13 cellular contexts compared by ENCODE assay signal in genomic region chr1:190320952-190321351, GRCh38.
A peak's percentile ranks its signal among the peaks of the same experiment; 100 is the strongest.
DNase-seq lines count a peak whose midpoint lies in the region; ATAC-seq, FAIRE-seq and TF ChIP-seq lines count a peak whose summit lies in the region.
"Had no signal": no experiment of that assay in that cellular context is flagged by ENCODE, and none has a peak within 500 bp of the region (broad histone marks: within the 10 kb centered on the region; RNA-seq: fewer than 3 reads in every experiment).

No MANE protein-coding gene starts in this region.

- H4K20me1 ChIP-seq in OCI-LY1 (ENCODE audit: insufficient read depth, low read length) = no peaks in the 10 kb centered on the region

- TF ChIP-seq CTCF in OCI-LY1 (IDR thresholded peaks at IDR 0.05; ENCODE audit: low read length) = 0 out of 2 replicates have a peak, but pooled peaks have one; percentile 7
- TF ChIP-seq CTCF in endothelial cell (IDR thresholded peaks at IDR 0.05; ENCODE audit: unreplicated experiment) = no peak

- ATAC-seq in GM21528 (IDR thresholded peaks at IDR 0.05; ENCODE audit: low FRiP score, unreplicated experiment) (no peak), HG02763 (IDR thresholded peaks at IDR 0.05; ENCODE audit: unreplicated experiment) (no peak)
- ATAC-seq: foreskin keratinocyte had no signal

- FAIRE-seq in small intestine (lab: Jason Lieb, UNC) (no peak), GM19239 (lab: Jason Lieb, UNC) (no peak)

- no peak overlapping the region for H3K9ac ChIP-seq in OCI-LY1 (ENCODE audit: low read length)
- H3K9ac ChIP-seq: parathyroid adenoma had no signal

- no peak overlapping the region for H3K27ac Mint-ChIP-seq in endothelial cell (ENCODE audit: unreplicated experiment)
- H3K27ac Mint-ChIP-seq: activated T-helper 2 cell treated with anti-CD3 and anti-CD28 coated beads, Interferon-gamma antibody, Interleukin-2, Interleukin-4, amounts not matched to agents 10 μg/mL and 5 μg/mL and 100 μg/mL, durations not matched to agents 14 hours and 24 hours and 36 hours had no signal

- no peak overlapping the region for H3K27ac ChIP-seq in OCI-LY1 (ENCODE audit: low read depth, low read length, poor library complexity, severe bottlenecking)
- H3K27ac ChIP-seq in small intestine (ENCODE audit: low read depth in 1 of 2, low read length in 1 of 2) = no peak overlapping the region
- H3K27ac ChIP-seq: foreskin keratinocyte, parathyroid adenoma had no signal

- no peaks in the 10 kb centered on the region for H3K4me1 Mint-ChIP-seq in endothelial cell (ENCODE audit: unreplicated experiment)

- H3K4me3 ChIP-seq in OCI-LY1 (ENCODE audit: low read depth, low read length, poor library complexity, severe bottlenecking) (no peak overlapping the region), small intestine (ENCODE audit: low read depth in 1 of 2, low read length in 2 of 2) (no peak overlapping the region)

- DNase-seq in NCI-H2081 (lab: John Stamatoyannopoulos, UW) (peak; percentile 16 to 61), NCI-H2081 treated with DMSO at 0.1 percent for 48 hours (lab: John Stamatoyannopoulos, UW) (no peak), endothelial cell (ENCODE audit: low spot score) (peak; percentile 12), small intestine (peak; percentile 15), GM19239 (ENCODE audit: insufficient read length, low spot score) (no peak)
- DNase-seq: foreskin keratinocyte; RPMI8226; stimulated activated naive CD4-positive, alpha-beta T cell had no signal

- no peaks in the 10 kb centered on the region for H3F3A ChIP-seq in OCI-LY1 (ENCODE audit: insufficient read depth, low read length)

- H3K36me3 Mint-ChIP-seq in endothelial cell (ENCODE audit: low read depth, unreplicated experiment) = no peaks in the 10 kb centered on the region

- no peaks in the 10 kb centered on the region for H3K9me3 Mint-ChIP-seq in endothelial cell (ENCODE audit: unreplicated experiment)

- no peak overlapping the region for H2AFZ ChIP-seq in OCI-LY1 (ENCODE audit: low read length)
- H2AFZ ChIP-seq: parathyroid adenoma had no signal

- H3K4me1 ChIP-seq in OCI-LY1 (ENCODE audit: insufficient read depth, low read length, severe bottlenecking) (no peaks in the 10 kb centered on the region), small intestine (ENCODE audit: control insufficient read depth in 2 of 2, insufficient read depth in 1 of 2, low read depth in 1 of 2, low read length in 1 of 2) (no peaks in the 10 kb centered on the region)
- H3K4me1 ChIP-seq: foreskin keratinocyte, parathyroid adenoma had no signal

- 73 to 89% (median 79%) methylated on average over 3 of the region's 3 CpGs for WGBS in small intestine, 3 donors

- no peak overlapping the region for H3K4me3 Mint-ChIP-seq in endothelial cell (ENCODE audit: unreplicated experiment)

- H3K36me3 ChIP-seq in OCI-LY1 (ENCODE audit: insufficient read depth, low read length) = no peaks in the 10 kb centered on the region
- H3K36me3 ChIP-seq in small intestine (ENCODE audit: control insufficient read depth in 2 of 2, insufficient read depth in 2 of 2, low read length in 2 of 2) = no peaks in the 10 kb centered on the region

- H3K4me2 ChIP-seq in OCI-LY1 (ENCODE audit: low read length) = no peak overlapping the region

- H3K27me3 Mint-ChIP-seq in endothelial cell (ENCODE audit: unreplicated experiment) = no peaks in the 10 kb centered on the region

- H3K27me3 ChIP-seq in OCI-LY1 (ENCODE audit: insufficient read depth, low read length) (no peaks in the 10 kb centered on the region), small intestine (ENCODE audit: control insufficient read depth in 2 of 2, insufficient read depth in 2 of 2, low read length in 2 of 2) (no peaks in the 10 kb centered on the region)
- H3K27me3 ChIP-seq: foreskin keratinocyte had no signal

- H3K9me2 ChIP-seq in OCI-LY1 (ENCODE audit: low read depth, low read length) = no peaks in the 10 kb centered on the region

- no peaks in the 10 kb centered on the region for H3K79me2 ChIP-seq in OCI-LY1 (ENCODE audit: insufficient read depth, low read length)
- H3K79me2 ChIP-seq: parathyroid adenoma had no signal

- H3K9me3 ChIP-seq in OCI-LY1 (ENCODE audit: low read length) (no peaks in the 10 kb centered on the region), small intestine (ENCODE audit: control insufficient read depth, low read depth) (no peaks in the 10 kb centered on the region)

Comparison
In these comparisons a context has a peak if more than half of its experiments do, and no peak if none do; other contexts are left out.
1. DNase-seq: peak in NCI-H2081 (2 of 2), endothelial cell (single experiment) and small intestine (single experiment); none in NCI-H2081 treated with DMSO at 0.1 percent for 48 hours (single experiment) and GM19239 (single experiment).